In genomic region chr7:142557971-142558582, GRCh38 we compare ENCODE assay signal across 8 cellular contexts.
A peak's percentile ranks its signal among the peaks of the same experiment; 100 is the strongest.
DNase-seq lines count a peak whose midpoint lies in the region; ATAC-seq and TF ChIP-seq lines count a peak whose summit lies in the region.

No MANE protein-coding gene starts in this region.

- POLR2A ChIA-PET in Panc1 (lab: Charles Lee), result no interaction called here

- TF ChIP-seq CTCF in BE2C (IDR thresholded peaks at IDR 0.05; ENCODE audit: low read depth, low read length) (peak; percentile 76), Panc1 (IDR thresholded peaks at IDR 0.05) (peak; percentile 70), gastroesophageal sphincter (IDR thresholded peaks at IDR 0.05) (peak in 1 of 4 experiments; percentile 31)

- peaks cover 4% of the 10 kb centered on the region for H3K27me3 Mint-ChIP-seq in activated naive CD4-positive, alpha-beta T cell treated with anti-CD3 and anti-CD28 coated beads for 36 hours (ENCODE audit: low read depth)
- H3K27me3 Mint-ChIP-seq in immature natural killer cell (ENCODE audit: low read depth in 3 of 3), result peaks cover 2 to 5% (median 3%) of the 10 kb centered on the region in 3 donors

- peaks cover 8% of the 10 kb centered on the region for H3K4me1 Mint-ChIP-seq in activated naive CD4-positive, alpha-beta T cell treated with anti-CD3 and anti-CD28 coated beads for 36 hours (ENCODE audit: low read depth)
- no peaks in the 10 kb centered on the region for H3K4me1 Mint-ChIP-seq in immature natural killer cell

- H3K9me3 ChIP-seq in BE2C (no peaks in the 10 kb centered on the region), Panc1 (ENCODE audit: control insufficient read depth, insufficient read depth, low read depth, low read length) (no peaks in the 10 kb centered on the region), gastroesophageal sphincter (no peaks in the 10 kb centered on the region)

- no peaks in the 10 kb centered on the region for H3K9me3 Mint-ChIP-seq in activated naive CD4-positive, alpha-beta T cell treated with anti-CD3 and anti-CD28 coated beads for 36 hours
- no peaks in the 10 kb centered on the region for H3K9me3 Mint-ChIP-seq in immature natural killer cell

- TF ChIP-seq EP300 in gastroesophageal sphincter (IDR thresholded peaks at IDR 0.05), result no peak

- ATAC-seq in GM18861 (IDR thresholded peaks at IDR 0.05; ENCODE audit: unreplicated experiment), result peak; percentile 86
- peak; percentile 79 for ATAC-seq in HG03025 (IDR thresholded peaks at IDR 0.05; ENCODE audit: low FRiP score, unreplicated experiment)
- ATAC-seq in Panc1, result no peak
- ATAC-seq in gastroesophageal sphincter, result no peak

- WGBS in gastroesophageal sphincter (ENCODE audit: low coverage in 1 of 2), 2 donors, result 20 to 37% methylated on average over 2 to 5 of the region's 5 CpGs

- H3K4me3 ChIP-seq in BE2C (ENCODE audit: low read depth, low read length), result no peak overlapping the region
- no peak overlapping the region for H3K4me3 ChIP-seq in Panc1 (ENCODE audit: low read depth in 2 of 2, low read length in 2 of 2)
- H3K4me3 ChIP-seq in gastroesophageal sphincter, result no peak overlapping the region

- intact Hi-C loops in Panc1 (cut with micrococcal nuclease; ENCODE audit: unreplicated experiment), result no loop called here
- intact Hi-C loops in activated naive CD4-positive, alpha-beta T cell treated with anti-CD3 and anti-CD28 coated beads for 36 hours (cut with micrococcal nuclease), result loop anchor here (1.0 kb wide), 4 partner anchors 23 to 251 kb away; no protein-coding TSS in a partner anchor

- H3K36me3 ChIP-seq in BE2C (no peaks in the 10 kb centered on the region), Panc1 (ENCODE audit: control insufficient read depth, insufficient read depth, low read length) (no peaks in the 10 kb centered on the region), gastroesophageal sphincter (no peaks in the 10 kb centered on the region)

- H3K27me3 ChIP-seq in BE2C (no peaks in the 10 kb centered on the region), Panc1 (ENCODE audit: control insufficient read depth, insufficient read depth, low read length) (no peaks in the 10 kb centered on the region), gastroesophageal sphincter (peaks cover 22% of the 10 kb centered on the region)

- H3K4me3 Mint-ChIP-seq in activated naive CD4-positive, alpha-beta T cell treated with anti-CD3 and anti-CD28 coated beads for 36 hours, result peak overlapping the region; percentile 58
- H3K4me3 Mint-ChIP-seq in immature natural killer cell, result no peak overlapping the region

- no TSS peak for BruUV-seq in Panc1 (replicated peaks; lab: Mats Ljungman, UMichigan)

- H3K36me3 Mint-ChIP-seq in activated naive CD4-positive, alpha-beta T cell treated with anti-CD3 and anti-CD28 coated beads for 36 hours (ENCODE audit: low read depth), result no peaks in the 10 kb centered on the region
- H3K36me3 Mint-ChIP-seq in immature natural killer cell, result peaks cover 0 to 4% (median 0%) of the 10 kb centered on the region in 3 donors

- DNase-seq in BE2C (peak; percentile 46), Panc1 (ENCODE audit: low read depth, low spot score) (no peak), immature natural killer cell (peak in 2 of 3 donors; percentile 19 to 21)
- peak; percentile 73 for DNase-seq in activated naive CD4-positive, alpha-beta T cell treated with anti-CD3 and anti-CD28 coated beads for 36 hours
- DNase-seq in stimulated activated CD8-positive, alpha-beta memory T cell treated with anti-CD3 and anti-CD28 coated beads, Interleukin-15, amount 100 ng/mL, for 1 hour (ENCODE audit: low read depth), result peak; percentile 23

- H3K4me1 ChIP-seq in BE2C, result no peaks in the 10 kb centered on the region
- H3K4me1 ChIP-seq in Panc1 (ENCODE audit: control insufficient read depth, insufficient read depth, low read length), result peaks cover 19% of the 10 kb centered on the region
- no peaks in the 10 kb centered on the region for H3K4me1 ChIP-seq in gastroesophageal sphincter

- CTCF ChIA-PET in Panc1 (lab: Charles Lee), result no interaction called here
- CTCF ChIA-PET in activated naive CD4-positive, alpha-beta T cell treated with anti-CD3 and anti-CD28 coated beads for 36 hours (lab: Charles Lee), result interaction anchor here (0.6 to 2.6 kb wide), 23 partner anchors 9 to 359 kb away, joined by 3 to 26 read pairs (median 3); no protein-coding TSS in a partner anchor

- H3K27ac ChIP-seq in Panc1 (ENCODE audit: low read length), result peak overlapping the region; percentile 76
- H3K27ac ChIP-seq in gastroesophageal sphincter, result no peak overlapping the region

- peak overlapping the region; percentile 79 for H3K27ac Mint-ChIP-seq in activated naive CD4-positive, alpha-beta T cell treated with anti-CD3 and anti-CD28 coated beads for 36 hours
- H3K27ac Mint-ChIP-seq in immature natural killer cell, result no peak overlapping the region

- in situ Hi-C loops in Panc1 (cut with HindIII; ENCODE audit: low pct_unique_long_range_greater_than_20kb, low sequenced_read_pairs), result no loop called here

- TF ChIP-seq POLR2A in gastroesophageal sphincter (IDR thresholded peaks at IDR 0.05), result no peak

Comparison
In these comparisons a context has a peak if more than half of its experiments do, and no peak if none do; other contexts are left out.
1. ATAC-seq: peak in GM18861 (single experiment) and HG03025 (single experiment); none in Panc1 (single experiment) and gastroesophageal sphincter (single experiment).